8 cellular contexts compared by ENCODE assay signal in genomic region chr14:22653012-22653621, GRCh38. TPM values are rescaled to one million over a fixed set of nuclear protein-coding genes. Genes with fewer than 3 reads are reported as not detected.
A peak's percentile ranks its signal among the peaks of the same experiment; 100 is the strongest.
DNase-seq lines count a peak whose midpoint lies in the region; ATAC-seq, FAIRE-seq and TF ChIP-seq lines count a peak whose summit lies in the region.

No MANE protein-coding gene starts in this region.

- no peaks in the 10 kb centered on the region for H3K36me3 Mint-ChIP-seq in memory B cell
- no peaks in the 10 kb centered on the region for H3K36me3 Mint-ChIP-seq in stimulated activated memory B cell treated with anti-CD40 and anti-IgM and Interleukin-4, amounts not matched to agents 10 μg/mL and 1 μg/mL and 100 μg/mL, for 72 hours

- intact Hi-C loops in dorsolateral prefrontal cortex (cut with DNase I) = loop anchor here in 1 of 2 donors (5.0 kb wide), 1 partner anchor 81 kb away; no protein-coding TSS in a partner anchor

- no peaks in the 10 kb centered on the region for H3K27me3 ChIP-seq in dorsolateral prefrontal cortex

- no peaks in the 10 kb centered on the region for H3K36me3 ChIP-seq in HEK293 (ENCODE audit: control insufficient read depth in 2 of 2, insufficient read depth in 1 of 2, low read length in 2 of 2)

- CTCF ChIA-PET in HEK293 (lab: Yijun Ruan, JAX) = interaction anchor here (0.6 to 4.9 kb wide), 30 partner anchors 9 to 267 kb away, joined by 3 to 91 read pairs (median 5); partner anchors contain the start of genes ABHD4, DAD1, OR6J1 and OXA1L

- H3K4me1 ChIP-seq in HEK293 (ENCODE audit: control insufficient read depth, insufficient read depth, low read length) = peaks cover 5% of the 10 kb centered on the region; the same call in 1 of the 2 replicates

- H3K4me3 ChIP-seq in HEK293 (ENCODE audit: low read depth, low read length) = no peak overlapping the region
- no peak overlapping the region for H3K4me3 ChIP-seq in dorsolateral prefrontal cortex

- FAIRE-seq in D721Med (lab: Jason Lieb, UNC) = no peak

- peak; percentile 86 for ATAC-seq in memory B cell (ENCODE audit: low read depth)
- peak; percentile 74 for ATAC-seq in stimulated activated memory B cell treated with anti-CD40 and anti-IgM and Interleukin-4, amounts not matched to agents 10 μg/mL and 1 μg/mL and 100 μg/mL, for 72 hours

- no peaks in the 10 kb centered on the region for H3K9me3 ChIP-seq in HEK293 (ENCODE audit: control insufficient read depth, insufficient read depth, low read depth, low read length)

- DNase-seq in D721Med (ENCODE audit: insufficient read length, low spot score) (no peak), NCI-H345 (lab: John Stamatoyannopoulos, UW) (peak; percentile 65), dorsolateral prefrontal cortex (peak in 2 of 10 donors; percentile 16 to 33), memory B cell (ENCODE audit: low spot score in 2 of 2) (peak; percentile 12 to 24), middle frontal gyrus (ENCODE audit: extremely low spot score, low spot score) (no peak)
- peak; percentile 68 for DNase-seq in activated CD4-positive, alpha-beta T cell treated with anti-CD3 and anti-CD28 coated beads for 48 hours

- H3K27ac ChIP-seq in HEK293 (ENCODE audit: extremely low read depth, low read depth, low read length) (no peak overlapping the region), dorsolateral prefrontal cortex (no peak overlapping the region)

- H3K4me1 Mint-ChIP-seq in memory B cell = no peaks in the 10 kb centered on the region
- no peaks in the 10 kb centered on the region for H3K4me1 Mint-ChIP-seq in stimulated activated memory B cell treated with anti-CD40 and anti-IgM and Interleukin-4, amounts not matched to agents 10 μg/mL and 1 μg/mL and 100 μg/mL, for 72 hours

- H3K4me3 Mint-ChIP-seq in memory B cell = no peak overlapping the region
- H3K4me3 Mint-ChIP-seq in stimulated activated memory B cell treated with anti-CD40 and anti-IgM and Interleukin-4, amounts not matched to agents 10 μg/mL and 1 μg/mL and 100 μg/mL, for 72 hours = no peak overlapping the region

- H3K27me3 Mint-ChIP-seq in memory B cell = peaks cover 2% of the 10 kb centered on the region
- peaks cover 10% of the 10 kb centered on the region for H3K27me3 Mint-ChIP-seq in stimulated activated memory B cell treated with anti-CD40 and anti-IgM and Interleukin-4, amounts not matched to agents 10 μg/mL and 1 μg/mL and 100 μg/mL, for 72 hours

- POLR2A ChIA-PET in HEK293 (lab: Yijun Ruan, JAX) = interaction anchor here (0.6 to 1.5 kb wide), 3 partner anchors 64 to 171 kb away, joined by 3 to 4 read pairs (median 3); partner anchors contain the start of genes DAD1 and OXA1L

- no peaks in the 10 kb centered on the region for H3K9me3 Mint-ChIP-seq in memory B cell
- H3K9me3 Mint-ChIP-seq in stimulated activated memory B cell treated with anti-CD40 and anti-IgM and Interleukin-4, amounts not matched to agents 10 μg/mL and 1 μg/mL and 100 μg/mL, for 72 hours = no peaks in the 10 kb centered on the region

- peak; percentile 87 for TF ChIP-seq CTCF in D721Med (IDR thresholded peaks at IDR 0.05; ENCODE audit: insufficient read depth, missing control alignments)
- peak; percentile 58 for TF ChIP-seq CTCF in HEK293 (tag by site-specific recombination; IDR thresholded peaks at IDR 0.05)
- TF ChIP-seq CTCF in dorsolateral prefrontal cortex (IDR thresholded peaks at IDR 0.05 in 54 of 56, conservative IDR thresholded peaks at IDR 0.05 in 2 of 56; ENCODE audit: low read depth in 1 of 56, partially characterized antibody in 56 of 56) = peak in 54 of 56 donors; percentile 11 to 69 (median 58)

- H3K27ac Mint-ChIP-seq in memory B cell = no peak overlapping the region
- H3K27ac Mint-ChIP-seq in stimulated activated memory B cell treated with anti-CD40 and anti-IgM and Interleukin-4, amounts not matched to agents 10 μg/mL and 1 μg/mL and 100 μg/mL, for 72 hours = no peak overlapping the region

TF ChIP-seq in HEK293, 187 proteins besides CTCF, POLR2A, EP300 and RAD21:
- TF ChIP-seq ZNF692 (tag by site-specific recombination; IDR thresholded peaks at IDR 0.05) (0 out of 2 replicates have a peak, but pooled peaks have one; percentile 20), ZNF600 (tag by site-specific recombination; IDR thresholded peaks at IDR 0.05) (peak; percentile 52; the same call in 1 of the 2 replicates), ZNF37A (tag by site-specific recombination; IDR thresholded peaks at IDR 0.05) (no peak), KLF16 (tag by site-specific recombination; IDR thresholded peaks at IDR 0.05) (no peak), ZNF513 (tag by site-specific recombination; IDR thresholded peaks at IDR 0.05) (peak; percentile 44; the same call in 1 of the 2 replicates), ZNF654 (tag by site-specific recombination; IDR thresholded peaks at IDR 0.05; ENCODE audit: low read depth) (peak; percentile 58), IKZF3 (tag by site-specific recombination; IDR thresholded peaks at IDR 0.05) (peak; percentile 82), GLIS1 (tag by site-specific recombination; IDR thresholded peaks at IDR 0.05) (peak; percentile 92), ZNF2 (tag by site-specific recombination; IDR thresholded peaks at IDR 0.05) (0 out of 2 replicates have a peak, but pooled peaks have one; percentile 28), PRDM10 (tag by site-specific recombination; IDR thresholded peaks at IDR 0.05) (peak; percentile 81)

RNA-seq across cellular contexts. Expression of gene OR6J1, which starts 9.0 kb away (rescaled TPM):
- under 1 TPM in 52 of 120 experiments, not detected in 68; 0.10 to 0.49 (median 0.18) TPM for total RNA-seq in dorsolateral prefrontal cortex

RNA-seq across cellular contexts. Expression of gene ABHD4, which starts 55.0 kb away (rescaled TPM):
- 10 to 100 TPM in 119 of 120 experiments, 1 to 10 TPM in 1; 9.7 to 36.9 (median 19.7) TPM for total RNA-seq in dorsolateral prefrontal cortex

Comparison
In these comparisons a context has a peak if more than half of its experiments do, and no peak if none do; other contexts are left out.
1. DNase-seq: peak in NCI-H345 (single experiment), activated CD4-positive, alpha-beta T cell treated with anti-CD3 and anti-CD28 coated beads for 48 hours (single experiment) and memory B cell (2 of 2); none in D721Med (single experiment) and middle frontal gyrus (single experiment).
2. Peak in every context shown above with its lines, with median percentiles within 50 percentile points of each other: CTCF ChIP-seq.